Comparison of ENCODE assay signal across 21 cellular contexts in the genomic region with DNA sequence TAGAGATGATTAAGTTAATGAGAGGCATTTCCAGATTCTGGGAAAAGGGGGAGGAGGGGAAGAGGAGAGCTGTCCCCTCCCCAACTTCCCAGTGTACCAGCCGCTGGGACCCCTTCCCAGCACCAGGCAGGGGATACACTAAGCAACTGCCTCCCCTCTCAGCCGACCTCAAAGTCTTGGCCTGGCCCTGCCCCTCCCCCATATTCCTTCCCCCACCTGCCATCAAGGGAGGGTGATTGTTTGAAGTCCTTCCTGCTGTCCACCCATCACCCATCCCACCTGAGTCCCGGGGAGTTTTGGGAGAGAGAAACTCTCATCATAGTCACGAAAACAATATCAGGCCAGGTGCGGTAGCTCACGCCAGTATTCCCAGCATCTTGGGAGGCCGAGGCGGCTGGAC. TPM values are rescaled to one million over a fixed set of nuclear protein-coding genes. Genes with fewer than 3 reads are reported as not detected.
DNase-seq lines count a peak whose midpoint lies in the region; ATAC-seq and TF ChIP-seq lines count a peak whose summit lies in the region.
"Had no signal": no experiment of that assay in that cellular context is flagged by ENCODE, and none has a peak within 500 bp of the region (broad histone marks: within the 10 kb centered on the region; RNA-seq: fewer than 3 reads in every experiment).

No MANE protein-coding gene starts in this region.

- H3K27ac ChIP-seq in BLaER1 treated with 17β-estradiol and CSF1 and Interleukin-3, amounts not matched to agents 10 nM and 100 nM = no peak overlapping the region
- H3K27ac ChIP-seq in HUES48 (ENCODE audit: low read depth, low read length) (peak overlapping the region; percentile 81), endodermal cell (ENCODE audit: low read depth, low read length) (peak overlapping the region; percentile 1), neural progenitor cell (no peak overlapping the region)
- H3K27ac ChIP-seq: HL-60, KMS-11 had no signal

- H3K36me3 Mint-ChIP-seq in endodermal cell (ENCODE audit: low read depth) (peaks cover 3% of the 10 kb centered on the region), neural progenitor cell (no peaks in the 10 kb centered on the region)
- H3K36me3 Mint-ChIP-seq: CD14-positive monocyte had no signal

- peak overlapping the region; percentile 94 for H3K27ac Mint-ChIP-seq in endodermal cell
- H3K27ac Mint-ChIP-seq in neural progenitor cell = peak overlapping the region; percentile 67
- H3K27ac Mint-ChIP-seq: CD14-positive monocyte had no signal

- DNase-seq in endodermal cell (peak; percentile 89), neural progenitor cell (ENCODE audit: low spot score) (no peak), NCI-H2171 (lab: John Stamatoyannopoulos, UW) (no peak), NCI-H2196 (lab: John Stamatoyannopoulos, UW; ENCODE audit: unreplicated experiment) (no peak), SW480 (ENCODE audit: low spot score) (no peak)
- DNase-seq: AML-193, DMS53, IMR-90, NCI-H1105, NCI-H146, NCI-H2029, NCI-H524 treated with DMSO at 0.1 percent for 48 hours, OCI-M1, Right ventricle myocardium superior had no signal

- peaks cover 44% of the 10 kb centered on the region for H3K4me1 Mint-ChIP-seq in endodermal cell
- H3K4me1 Mint-ChIP-seq in neural progenitor cell = peaks cover 18% of the 10 kb centered on the region
- H3K4me1 Mint-ChIP-seq: CD14-positive monocyte had no signal

- no peaks in the 10 kb centered on the region for H3K9me3 ChIP-seq in BLaER1 treated with 17β-estradiol and CSF1 and Interleukin-3, amounts not matched to agents 10 nM and 100 nM (replicated peaks in 1 of 11)
- no peaks in the 10 kb centered on the region for H3K9me3 ChIP-seq in HUES48 (ENCODE audit: control insufficient read depth, insufficient read depth, low read length)
- H3K9me3 ChIP-seq in endodermal cell (ENCODE audit: control insufficient read depth, low read length) = no peaks in the 10 kb centered on the region
- no peaks in the 10 kb centered on the region for H3K9me3 ChIP-seq in neural progenitor cell (ENCODE audit: low read depth)
- H3K9me3 ChIP-seq: HAP-1 had no signal

- H3K9ac ChIP-seq in BLaER1 treated with 17β-estradiol and CSF1 and Interleukin-3, amounts not matched to agents 10 nM and 100 nM = no peak overlapping the region; a peak in 1 of 22 replicates
- H3K9ac ChIP-seq in HUES48 (ENCODE audit: low read depth, low read length) (0 out of 2 replicates have a peak overlapping the region, but pooled peaks have one; percentile 26), endodermal cell (ENCODE audit: extremely low read depth, low read length, poor library complexity, severe bottlenecking) (no peak overlapping the region), neural progenitor cell (no peak overlapping the region)
- H3K9ac ChIP-seq: KMS-11 had no signal

- H4K20me1 ChIP-seq in BLaER1 treated with 17β-estradiol and CSF1 and Interleukin-3, amounts not matched to agents 10 nM and 100 nM = peaks cover 0 to 11% (median 0%) of the 10 kb centered on the region in 11 experiments; a peak in 8 of 22 replicates
- no peaks in the 10 kb centered on the region for H4K20me1 ChIP-seq in neural progenitor cell (ENCODE audit: low read depth)

- no peaks in the 10 kb centered on the region for H3K79me2 ChIP-seq in neural progenitor cell (ENCODE audit: low read depth)

- peaks cover 4% of the 10 kb centered on the region for H3K9me3 Mint-ChIP-seq in endodermal cell
- no peaks in the 10 kb centered on the region for H3K9me3 Mint-ChIP-seq in neural progenitor cell
- H3K9me3 Mint-ChIP-seq: CD14-positive monocyte had no signal

- no peak overlapping the region for H3K4me3 ChIP-seq in BLaER1 treated with 17β-estradiol and CSF1 and Interleukin-3, amounts not matched to agents 10 nM and 100 nM
- H3K4me3 ChIP-seq in HUES48 (ENCODE audit: low read depth, low read length) (no peak overlapping the region), endodermal cell (ENCODE audit: low read length) (no peak overlapping the region), neural progenitor cell (no peak overlapping the region)
- H3K4me3 ChIP-seq: HAP-1 had no signal

- no peaks in the 10 kb centered on the region for H3F3A ChIP-seq in neural progenitor cell (ENCODE audit: low read depth)

- H2AFZ ChIP-seq in neural progenitor cell (replicated peaks) = no peak overlapping the region

- no peak for ATAC-seq in HG03457 (IDR thresholded peaks at IDR 0.05; ENCODE audit: unreplicated experiment)

- H3K4me1 ChIP-seq in BLaER1 treated with 17β-estradiol and CSF1 and Interleukin-3, amounts not matched to agents 10 nM and 100 nM = peaks cover 7 to 13% (median 11%) of the 10 kb centered on the region in 10 experiments
- H3K4me1 ChIP-seq in HUES48 (ENCODE audit: control insufficient read depth, insufficient read depth, low read length) (peaks cover 13% of the 10 kb centered on the region), endodermal cell (ENCODE audit: control insufficient read depth, insufficient read depth, low read length) (no peaks in the 10 kb centered on the region), neural progenitor cell (peaks cover 11% of the 10 kb centered on the region)
- H3K4me1 ChIP-seq: HAP-1 had no signal

- H3K27me3 Mint-ChIP-seq in endodermal cell (ENCODE audit: insufficient read depth) = no peaks in the 10 kb centered on the region
- H3K27me3 Mint-ChIP-seq in neural progenitor cell (ENCODE audit: insufficient read depth, low read depth) = peaks cover 10% of the 10 kb centered on the region

- H3K27me3 ChIP-seq in BLaER1 treated with 17β-estradiol and CSF1 and Interleukin-3, amounts not matched to agents 10 nM and 100 nM = peaks cover 0 to 19% (median 16%) of the 10 kb centered on the region in 11 experiments; a peak in 13 of 22 replicates
- no peaks in the 10 kb centered on the region for H3K27me3 ChIP-seq in HUES48 (ENCODE audit: control insufficient read depth, insufficient read depth, low read length)
- H3K27me3 ChIP-seq in endodermal cell (ENCODE audit: control insufficient read depth, insufficient read depth, low read length, poor library complexity, severe bottlenecking) = no peaks in the 10 kb centered on the region
- no peaks in the 10 kb centered on the region for H3K27me3 ChIP-seq in neural progenitor cell

- H3K4me3 Mint-ChIP-seq in endodermal cell = peak overlapping the region; percentile 45
- no peak overlapping the region for H3K4me3 Mint-ChIP-seq in neural progenitor cell

- peak overlapping the region; percentile 19 to 72 (median 64); a peak in 21 of 22 replicates for H3K4me2 ChIP-seq in BLaER1 treated with 17β-estradiol and CSF1 and Interleukin-3, amounts not matched to agents 10 nM and 100 nM
- no peak overlapping the region for H3K4me2 ChIP-seq in neural progenitor cell
- H3K4me2 ChIP-seq: KMS-11 had no signal

- WGBS in endodermal cell (ENCODE audit: insufficient coverage in 1 of 2, insufficient read length in 1 of 2), 2 experiments = 67 to 87% methylated on average over 6 to 8 of the region's 8 CpGs

- TF ChIP-seq CTCF in endodermal cell (conservative IDR thresholded peaks at IDR 0.05) (no peak), neural progenitor cell (IDR thresholded peaks at IDR 0.05) (no peak)

- no peaks in the 10 kb centered on the region for H3K36me3 ChIP-seq in BLaER1 treated with 17β-estradiol and CSF1 and Interleukin-3, amounts not matched to agents 10 nM and 100 nM
- no peaks in the 10 kb centered on the region for H3K36me3 ChIP-seq in HUES48 (ENCODE audit: control insufficient read depth, insufficient read depth, low read length)
- H3K36me3 ChIP-seq in endodermal cell (ENCODE audit: control insufficient read depth, insufficient read depth, low read length) = no peaks in the 10 kb centered on the region
- H3K36me3 ChIP-seq in neural progenitor cell = no peaks in the 10 kb centered on the region
- H3K36me3 ChIP-seq: HAP-1 had no signal

RNA-seq across cellular contexts. Expression of gene MEIS3, which starts 20.1 kb away (rescaled TPM):
- total RNA-seq in endodermal cell = 100 to 1,000 TPM in 1 of 2 donors, 10 to 100 TPM in 1; 47.7 to 132 TPM
- polyA plus RNA-seq in endodermal cell (2013, experiment 1 of 2) = 150 TPM
- 154 TPM for polyA plus RNA-seq in endodermal cell (2013, experiment 2 of 2)
- total RNA-seq in neural progenitor cell (ENCODE audit: low replicate concordance) = 32.2 and 70.5 TPM in 2 replicates
- polyA plus RNA-seq: CD14-positive monocyte had no signal

RNA-seq across cellular contexts. Expression of gene DHX34, which starts 50.1 kb away (rescaled TPM):
- 10 to 100 TPM; 36.9 to 43.9 TPM for total RNA-seq in endodermal cell
- polyA plus RNA-seq in endodermal cell (2013, experiment 1 of 2) = 18.1 TPM
- 16.1 TPM for polyA plus RNA-seq in endodermal cell (2013, experiment 2 of 2)
- 12.3 and 29.5 TPM in 2 replicates for total RNA-seq in neural progenitor cell (ENCODE audit: low replicate concordance)

Comparison
In these comparisons a context has a peak if more than half of its experiments do, and no peak if none do; other contexts are left out.
1. H3K27ac ChIP-seq: peak in HUES48 (single experiment) and endodermal cell (single experiment); none in BLaER1 treated with 17β-estradiol and CSF1 and Interleukin-3, amounts not matched to agents 10 nM and 100 nM (0 of 11) and neural progenitor cell (single experiment).